8 cellular contexts compared by ENCODE assay signal in genomic region chr5:38193015-38193581, GRCh38.
A peak's percentile ranks its signal among the peaks of the same experiment; 100 is the strongest.
DNase-seq lines count a peak whose midpoint lies in the region; TF ChIP-seq lines count a peak whose summit lies in the region.

No MANE protein-coding gene starts in this region.

- TF ChIP-seq POLR2A in thyroid gland (IDR thresholded peaks at IDR 0.05) = no peak

- no peak overlapping the region for H3K4me3 Mint-ChIP-seq in activated T-helper 1 cell treated with anti-CD3 and anti-CD28 coated beads, Interleukin-12 subunit alpha, Interleukin-12 subunit beta, Interleukin-2, Interleukin-4 antibody, amounts not matched to agents 30 ng/mL and 10 ng/mL and 1 ng/mL, durations not matched to agents 14 hours and 24 hours and 36 hours

- no peaks in the 10 kb centered on the region for H3K27me3 ChIP-seq in thyroid gland

- intact Hi-C loops in activated T-helper 1 cell treated with anti-CD3 and anti-CD28 coated beads, Interleukin-12 subunit alpha, Interleukin-12 subunit beta, Interleukin-2, Interleukin-4 antibody, amounts not matched to agents 30 ng/mL and 10 ng/mL and 1 ng/mL, durations not matched to agents 14 hours and 24 hours and 36 hours (cut with micrococcal nuclease) = loop anchor here (1.0 to 10.0 kb wide), 3 partner anchors 356 to 1458 kb away; no protein-coding TSS in a partner anchor
- intact Hi-C loops in thyroid gland (cut with DNase I) = loop anchor here (5.0 kb wide), 1 partner anchor 356 kb away; no protein-coding TSS in a partner anchor

- H3K27ac Mint-ChIP-seq in activated T-helper 1 cell treated with anti-CD3 and anti-CD28 coated beads, Interleukin-12 subunit alpha, Interleukin-12 subunit beta, Interleukin-2, Interleukin-4 antibody, amounts not matched to agents 30 ng/mL and 10 ng/mL and 1 ng/mL, durations not matched to agents 14 hours and 24 hours and 36 hours = no peak overlapping the region

- peaks cover 23% of the 10 kb centered on the region for H3K27me3 Mint-ChIP-seq in activated T-helper 1 cell treated with anti-CD3 and anti-CD28 coated beads, Interleukin-12 subunit alpha, Interleukin-12 subunit beta, Interleukin-2, Interleukin-4 antibody, amounts not matched to agents 30 ng/mL and 10 ng/mL and 1 ng/mL, durations not matched to agents 14 hours and 24 hours and 36 hours (ENCODE audit: insufficient read depth)

- H3K36me3 ChIP-seq in thyroid gland = no peaks in the 10 kb centered on the region

- no peaks in the 10 kb centered on the region for H3K36me3 Mint-ChIP-seq in activated T-helper 1 cell treated with anti-CD3 and anti-CD28 coated beads, Interleukin-12 subunit alpha, Interleukin-12 subunit beta, Interleukin-2, Interleukin-4 antibody, amounts not matched to agents 30 ng/mL and 10 ng/mL and 1 ng/mL, durations not matched to agents 14 hours and 24 hours and 36 hours (ENCODE audit: low read depth)

- DNase-seq in AG09309 (ENCODE audit: low read depth) = peak; percentile 8
- peak; percentile 66 for DNase-seq in GM19240 (ENCODE audit: insufficient read length, low spot score)
- DNase-seq in RKO (ENCODE audit: low spot score) = peak; percentile 58
- DNase-seq in activated T-helper 1 cell treated with anti-CD3 and anti-CD28 coated beads, Interleukin-12 subunit alpha, Interleukin-12 subunit beta, Interleukin-2, Interleukin-4 antibody, amounts not matched to agents 30 ng/mL and 10 ng/mL and 1 ng/mL, durations not matched to agents 14 hours and 24 hours and 36 hours (ENCODE audit: low spot score) = peak; percentile 31
- peak; percentile 68 for DNase-seq in fibroblast of villous mesenchyme (ENCODE audit: low read depth)
- peak in 51 of 56 donors; percentile 6 to 85 (median 47) for DNase-seq in nucleus accumbens (lab: John Stamatoyannopoulos, UW)
- peak; percentile 65 to 73 for DNase-seq in thyroid gland

- WGBS in thyroid gland, 2 donors = 18 to 21% methylated on average over 13 of the region's 13 CpGs

- H3K4me1 ChIP-seq in thyroid gland = no peaks in the 10 kb centered on the region

- H3K9me3 ChIP-seq in thyroid gland = no peaks in the 10 kb centered on the region

- H3K27ac ChIP-seq in thyroid gland = no peak overlapping the region

- no peaks in the 10 kb centered on the region for H3K4me1 Mint-ChIP-seq in activated T-helper 1 cell treated with anti-CD3 and anti-CD28 coated beads, Interleukin-12 subunit alpha, Interleukin-12 subunit beta, Interleukin-2, Interleukin-4 antibody, amounts not matched to agents 30 ng/mL and 10 ng/mL and 1 ng/mL, durations not matched to agents 14 hours and 24 hours and 36 hours (ENCODE audit: low read depth)

- H3K4me3 ChIP-seq in AG09309 (ENCODE audit: control insufficient read depth, low read depth, low read length) (no peak overlapping the region), fibroblast of villous mesenchyme (ENCODE audit: low read depth, low read length) (no peak overlapping the region), thyroid gland (replicated peaks in 1 of 3) (no peak overlapping the region)

- no peaks in the 10 kb centered on the region for H3K9me3 Mint-ChIP-seq in activated T-helper 1 cell treated with anti-CD3 and anti-CD28 coated beads, Interleukin-12 subunit alpha, Interleukin-12 subunit beta, Interleukin-2, Interleukin-4 antibody, amounts not matched to agents 30 ng/mL and 10 ng/mL and 1 ng/mL, durations not matched to agents 14 hours and 24 hours and 36 hours

- TF ChIP-seq CTCF in AG09309 (IDR thresholded peaks at IDR 0.05; ENCODE audit: control insufficient read depth, insufficient read depth, low read depth, low read length, missing control alignments) (peak; percentile 90), LNCAP (IDR thresholded peaks at IDR 0.05) (peak; percentile 87), fibroblast of villous mesenchyme (IDR thresholded peaks at IDR 0.05; ENCODE audit: insufficient read depth, low read depth, low read length) (peak; percentile 87), thyroid gland (IDR thresholded peaks at IDR 0.05) (peak; percentile 37 to 85 (median 78))

Comparison
In these comparisons a context has a peak if more than half of its experiments do, and no peak if none do; other contexts are left out.
1. DNase-seq: peak in every context shown above with its lines; median percentile 69 in thyroid gland; 68 in fibroblast of villous mesenchyme; 66 in GM19240; 58 in RKO; 47 in nucleus accumbens; 31 in activated T-helper 1 cell treated with anti-CD3 and anti-CD28 coated beads, Interleukin-12 subunit alpha, Interleukin-12 subunit beta, Interleukin-2, Interleukin-4 antibody, amounts not matched to agents 30 ng/mL and 10 ng/mL and 1 ng/mL, durations not matched to agents 14 hours and 24 hours and 36 hours; 8 in AG09309.